In the genomic region with DNA sequence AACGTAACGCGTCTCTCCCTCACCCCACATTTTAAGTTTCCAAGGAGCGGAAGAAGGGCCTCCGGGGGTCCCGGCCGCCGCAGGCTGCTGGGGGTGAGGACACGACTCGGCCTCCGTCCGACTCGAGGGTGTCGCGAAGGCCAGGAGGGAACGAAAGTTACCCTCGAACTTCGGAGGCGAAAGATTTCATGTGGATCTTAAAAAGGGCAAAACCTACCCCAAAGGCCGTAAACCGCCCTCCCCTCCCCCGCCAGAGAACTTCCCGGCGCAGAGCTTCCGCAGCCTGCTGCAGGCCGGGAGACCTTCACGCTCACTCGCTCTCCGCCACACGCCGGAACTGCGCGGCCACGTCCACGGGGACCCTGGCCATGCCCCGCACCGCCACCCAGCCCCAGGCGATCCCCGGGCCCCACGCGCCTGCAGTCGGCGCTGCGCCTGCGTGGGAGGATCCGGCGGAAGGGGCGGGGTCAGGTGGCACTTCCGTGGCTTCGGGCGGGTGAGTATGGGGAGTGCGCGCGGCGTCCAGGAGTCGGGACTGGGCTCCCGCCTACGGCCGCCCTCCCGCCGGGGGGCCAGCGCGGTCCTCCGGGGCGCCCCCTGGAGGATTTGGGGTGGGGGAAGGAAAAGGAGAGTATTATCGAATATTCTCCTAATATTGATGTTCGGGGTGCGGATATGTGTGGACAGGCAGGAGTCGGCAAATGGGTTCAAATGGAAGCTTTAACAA, we compare ENCODE assay signal across 1 cellular context.
TF ChIP-seq lines count a peak whose summit lies in the region.

TSS of gene MMAA (plus strand) at position 474 of the 727 bp plus-strand sequence. CDS start 19,755 bp downstream, outside the sequence.

TF ChIP-seq in HCT116, 20 proteins besides CTCF, POLR2A, EP300 and RAD21 (continued from another document):
- TF ChIP-seq REST (IDR thresholded peaks at IDR 0.05; ENCODE audit: low read depth) (no peak), POLR2AphosphoS5 (IDR thresholded peaks at IDR 0.05; ENCODE audit: low read depth, low read length) (peak; percentile 95), FOSL1 (IDR thresholded peaks at IDR 0.05; ENCODE audit: low read depth) (no peak), TCF7L2 (IDR thresholded peaks at IDR 0.05; ENCODE audit: borderline replicate concordance, extremely low read depth, insufficient read depth, insufficient read length) (no peak), EZH2phosphoT487 (IDR thresholded peaks at IDR 0.05; ENCODE audit: borderline replicate concordance) (no peak)
TF ChIP-seq in HCT116: peak in this region for 9.
